ENCODE assay signal across 13 cellular contexts in genomic region chr1:204087893-204088528, GRCh38. TPM values are rescaled to one million over a fixed set of nuclear protein-coding genes. Genes with fewer than 3 reads are reported as not detected.
DNase-seq lines count a peak whose midpoint lies in the region; ATAC-seq and TF ChIP-seq lines count a peak whose summit lies in the region.
"Had no signal": no experiment of that assay in that cellular context is flagged by ENCODE, and none has a peak within 500 bp of the region (broad histone marks: within the 10 kb centered on the region; RNA-seq: fewer than 3 reads in every experiment).

No MANE protein-coding gene starts in this region.

- H3K9me3 ChIP-seq in gastroesophageal sphincter (no peaks in the 10 kb centered on the region), ovary (no peaks in the 10 kb centered on the region), upper lobe of right lung (no peaks in the 10 kb centered on the region), Caco-2 (no peaks in the 10 kb centered on the region)
- H3K9me3 ChIP-seq: A549 had no signal

- no peak for TF ChIP-seq EP300 in gastroesophageal sphincter (IDR thresholded peaks at IDR 0.05)
- TF ChIP-seq EP300 in ovary (IDR thresholded peaks at IDR 0.05): no peak

- no TSS peak for BruUV-seq in Caco-2 (replicated peaks; lab: Mats Ljungman, UMichigan)

- CTCF ChIA-PET in activated CD8-positive, alpha-beta T cell treated with anti-CD3 and anti-CD28 coated beads, Interleukin-2, amount 10 ng/mL, durations not matched to agents 7 days and 5 days (lab: Charles Lee): no interaction called here
- CTCF ChIA-PET in activated CD8-positive, alpha-beta T cell treated with anti-CD3 and anti-CD28 coated beads for 36 hours (lab: Charles Lee): no interaction called here
- CTCF ChIA-PET in Caco-2 (lab: Charles Lee): no interaction called here

- H3K27ac Mint-ChIP-seq in activated CD8-positive, alpha-beta T cell treated with anti-CD3 and anti-CD28 coated beads, Interleukin-2, amount 10 ng/mL, durations not matched to agents 7 days and 5 days: peak overlapping the region; percentile 8
- no peak overlapping the region for H3K27ac Mint-ChIP-seq in activated CD8-positive, alpha-beta T cell treated with anti-CD3 and anti-CD28 coated beads for 36 hours
- H3K27ac Mint-ChIP-seq in Caco-2 (ENCODE audit: unreplicated experiment): no peak overlapping the region

- peak overlapping the region in 1 of 2 donors; percentile 31 for H3K4me3 ChIP-seq in gastroesophageal sphincter
- peak overlapping the region; percentile 21 for H3K4me3 ChIP-seq in ovary
- peak overlapping the region; percentile 14 for H3K4me3 ChIP-seq in upper lobe of right lung
- no peak overlapping the region for H3K4me3 ChIP-seq in Caco-2 (ENCODE audit: low read depth, low read length)
- H3K4me3 ChIP-seq: A549 had no signal

- TF ChIP-seq POLR2A in gastroesophageal sphincter (IDR thresholded peaks at IDR 0.05): no peak
- no peak for TF ChIP-seq POLR2A in ovary (IDR thresholded peaks at IDR 0.05)

- POLR2A ChIA-PET in activated CD8-positive, alpha-beta T cell treated with anti-CD3 and anti-CD28 coated beads, Interleukin-2, amount 10 ng/mL, durations not matched to agents 7 days and 5 days (lab: Charles Lee): interaction anchor here (0.6 kb wide), 1 partner anchor 11 kb away, joined by 4 read pairs; no protein-coding TSS in a partner anchor
- POLR2A ChIA-PET in activated CD8-positive, alpha-beta T cell treated with anti-CD3 and anti-CD28 coated beads for 36 hours (lab: Charles Lee): no interaction called here
- POLR2A ChIA-PET in Caco-2 (lab: Charles Lee): no interaction called here

- H3K9me3 Mint-ChIP-seq in activated CD8-positive, alpha-beta T cell treated with anti-CD3 and anti-CD28 coated beads, Interleukin-2, amount 10 ng/mL, durations not matched to agents 7 days and 5 days (ENCODE audit: insufficient read depth): no peaks in the 10 kb centered on the region
- H3K9me3 Mint-ChIP-seq in activated CD8-positive, alpha-beta T cell treated with anti-CD3 and anti-CD28 coated beads for 36 hours: no peaks in the 10 kb centered on the region
- H3K9me3 Mint-ChIP-seq in Caco-2 (ENCODE audit: unreplicated experiment): no peaks in the 10 kb centered on the region

- H3K27ac ChIP-seq in gastroesophageal sphincter: peak overlapping the region; percentile 51 to 82 (median 79)
- peak overlapping the region in 1 of 2 donors; percentile 70 for H3K27ac ChIP-seq in ovary
- H3K27ac ChIP-seq in upper lobe of right lung: peak overlapping the region; percentile 91

- H3K27me3 Mint-ChIP-seq in activated CD8-positive, alpha-beta T cell treated with anti-CD3 and anti-CD28 coated beads, Interleukin-2, amount 10 ng/mL, durations not matched to agents 7 days and 5 days (ENCODE audit: low read depth): peaks cover 2% of the 10 kb centered on the region
- no peaks in the 10 kb centered on the region for H3K27me3 Mint-ChIP-seq in activated CD8-positive, alpha-beta T cell treated with anti-CD3 and anti-CD28 coated beads for 36 hours
- no peaks in the 10 kb centered on the region for H3K27me3 Mint-ChIP-seq in Caco-2 (ENCODE audit: insufficient read depth, unreplicated experiment)

- H3K36me3 ChIP-seq in gastroesophageal sphincter (no peaks in the 10 kb centered on the region), ovary (no peaks in the 10 kb centered on the region), upper lobe of right lung (no peaks in the 10 kb centered on the region), Caco-2 (ENCODE audit: control insufficient read depth, insufficient read depth, low read length) (peaks cover 1% of the 10 kb centered on the region)

- no peak for ATAC-seq in activated CD8-positive, alpha-beta T cell treated with anti-CD3 and anti-CD28 coated beads, Interleukin-2, amount 10 ng/mL, durations not matched to agents 7 days and 5 days
- no peak for ATAC-seq in activated CD8-positive, alpha-beta T cell treated with anti-CD3 and anti-CD28 coated beads for 36 hours
- no peak for ATAC-seq in gastroesophageal sphincter
- no peak for ATAC-seq in upper lobe of right lung
- ATAC-seq in omental fat pad (ENCODE audit: low FRiP score): no peak
- ATAC-seq: A549 had no signal

- H3K4me1 ChIP-seq in gastroesophageal sphincter: peaks cover 0 to 98% (median 28%) of the 10 kb centered on the region in 3 donors
- peaks cover 24% of the 10 kb centered on the region for H3K4me1 ChIP-seq in ovary (ENCODE audit: insufficient read depth)
- H3K4me1 ChIP-seq in upper lobe of right lung: peaks cover 90% of the 10 kb centered on the region
- peaks cover 22% of the 10 kb centered on the region for H3K4me1 ChIP-seq in Caco-2

- H3K36me3 Mint-ChIP-seq in activated CD8-positive, alpha-beta T cell treated with anti-CD3 and anti-CD28 coated beads, Interleukin-2, amount 10 ng/mL, durations not matched to agents 7 days and 5 days (ENCODE audit: low read depth): no peaks in the 10 kb centered on the region
- no peaks in the 10 kb centered on the region for H3K36me3 Mint-ChIP-seq in activated CD8-positive, alpha-beta T cell treated with anti-CD3 and anti-CD28 coated beads for 36 hours (ENCODE audit: low read depth)
- peaks cover 5% of the 10 kb centered on the region for H3K36me3 Mint-ChIP-seq in Caco-2 (ENCODE audit: insufficient read depth, unreplicated experiment)

- no peak overlapping the region for H3K4me3 Mint-ChIP-seq in activated CD8-positive, alpha-beta T cell treated with anti-CD3 and anti-CD28 coated beads, Interleukin-2, amount 10 ng/mL, durations not matched to agents 7 days and 5 days
- H3K4me3 Mint-ChIP-seq in activated CD8-positive, alpha-beta T cell treated with anti-CD3 and anti-CD28 coated beads for 36 hours: no peak overlapping the region
- H3K4me3 Mint-ChIP-seq in Caco-2 (ENCODE audit: unreplicated experiment): no peak overlapping the region

- intact Hi-C loops in activated CD8-positive, alpha-beta T cell treated with anti-CD3 and anti-CD28 coated beads for 36 hours (cut with micrococcal nuclease): no loop called here
- intact Hi-C loops in ovary (cut with DNase I) (no loop called here), upper lobe of right lung (cut with DNase I) (no loop called here), Caco-2 (cut with micrococcal nuclease; ENCODE audit: unreplicated experiment) (no loop called here)

- H3K27me3 ChIP-seq in gastroesophageal sphincter (no peaks in the 10 kb centered on the region), ovary (no peaks in the 10 kb centered on the region), upper lobe of right lung (no peaks in the 10 kb centered on the region), Caco-2 (replicated peaks; ENCODE audit: control insufficient read depth, insufficient read depth, low read length) (no peaks in the 10 kb centered on the region)

- 59 to 64% methylated on average over 4 of the region's 7 CpGs for WGBS in gastroesophageal sphincter (ENCODE audit: low coverage in 1 of 2), 2 donors
- WGBS in ovary, 3 donors: 39 to 64% (median 52%) methylated on average over 7 of the region's 7 CpGs

- no peak for DNase-seq in activated CD8-positive, alpha-beta T cell treated with anti-CD3 and anti-CD28 coated beads, Interleukin-2, amount 10 ng/mL, durations not matched to agents 7 days and 5 days
- DNase-seq in activated CD8-positive, alpha-beta T cell treated with anti-CD3 and anti-CD28 coated beads for 36 hours: no peak
- DNase-seq in ovary: peak; percentile 48 to 73 (median 57)
- DNase-seq in upper lobe of right lung: no peak
- no peak for DNase-seq in omental fat pad (ENCODE audit: low spot score)
- no peak for DNase-seq in NK-92 (lab: John Stamatoyannopoulos, UW; ENCODE audit: unreplicated experiment)
- no peak for DNase-seq in Caco-2
- DNase-seq: DMS53, erythroblast, MM.1S, NCI-H748 treated with DMSO at 0.1 percent for 48 hours had no signal

- TF ChIP-seq CTCF in activated CD8-positive, alpha-beta T cell treated with anti-CD3 and anti-CD28 coated beads for 36 hours (IDR thresholded peaks at IDR 0.05): no peak
- TF ChIP-seq CTCF in gastroesophageal sphincter (IDR thresholded peaks at IDR 0.05) (no peak), ovary (IDR thresholded peaks at IDR 0.05) (no peak), upper lobe of right lung (IDR thresholded peaks at IDR 0.05) (no peak), omental fat pad (IDR thresholded peaks at IDR 0.05) (no peak), Caco-2 (IDR thresholded peaks at IDR 0.05; ENCODE audit: insufficient read depth in 1 of 2, low read depth in 1 of 2, low read length in 1 of 2, severe bottlenecking in 1 of 2, unreplicated experiment in 1 of 2) (no peak)

- no peaks in the 10 kb centered on the region for H3K4me1 Mint-ChIP-seq in activated CD8-positive, alpha-beta T cell treated with anti-CD3 and anti-CD28 coated beads, Interleukin-2, amount 10 ng/mL, durations not matched to agents 7 days and 5 days (ENCODE audit: low read depth)
- no peaks in the 10 kb centered on the region for H3K4me1 Mint-ChIP-seq in activated CD8-positive, alpha-beta T cell treated with anti-CD3 and anti-CD28 coated beads for 36 hours (ENCODE audit: low read depth)
- peaks cover 29% of the 10 kb centered on the region for H3K4me1 Mint-ChIP-seq in Caco-2 (ENCODE audit: low read depth, unreplicated experiment)

RNA-seq across cellular contexts. Expression of gene SOX13, which starts 15.1 kb away (rescaled TPM):
- total RNA-seq in activated CD8-positive, alpha-beta T cell treated with anti-CD3 and anti-CD28 coated beads, Interleukin-2, amount 10 ng/mL, durations not matched to agents 7 days and 5 days: 1 to 10 TPM in 1 of 2 experiments, under 1 TPM in 1; 0.37 to 1.2 TPM
- 1 to 10 TPM; 1.6 to 1.7 TPM for total RNA-seq in activated CD8-positive, alpha-beta T cell treated with anti-CD3 and anti-CD28 coated beads for 36 hours
- total RNA-seq in gastroesophageal sphincter (10 to 100 TPM; 15.3 to 20.4 (median 17.3) TPM), ovary (10 to 100 TPM; 12.0 to 43.0 (median 27.2) TPM), upper lobe of right lung (76.3 TPM), omental fat pad (10 to 100 TPM; 10.8 to 52.0 (median 18.7) TPM), Caco-2 (2022) (31.5 and 34.5 TPM in 2 replicates)
- polyA plus RNA-seq in ovary: 10 to 100 TPM; 16.4 to 20.8 TPM

Comparison
In these comparisons a context has a peak if more than half of its experiments do, and no peak if none do; other contexts are left out.
1. DNase-seq: peak in ovary (5 of 5); none in activated CD8-positive, alpha-beta T cell treated with anti-CD3 and anti-CD28 coated beads, Interleukin-2, amount 10 ng/mL, durations not matched to agents 7 days and 5 days (single experiment), activated CD8-positive, alpha-beta T cell treated with anti-CD3 and anti-CD28 coated beads for 36 hours (single experiment), upper lobe of right lung (single experiment), omental fat pad (single experiment), NK-92 (single experiment) and Caco-2 (0 of 2).
2. RNA of gene SOX13, which starts 15.1 kb away (total RNA-seq): 76.3 TPM in upper lobe of right lung (single experiment), 31.5 to 34.5 TPM in Caco-2, 12.0 to 43.0 TPM in ovary, 10.8 to 52.0 TPM in omental fat pad and 15.3 to 20.4 TPM in gastroesophageal sphincter; 1.6 to 1.7 TPM in activated CD8-positive, alpha-beta T cell treated with anti-CD3 and anti-CD28 coated beads for 36 hours and 0.37 to 1.2 TPM in activated CD8-positive, alpha-beta T cell treated with anti-CD3 and anti-CD28 coated beads, Interleukin-2, amount 10 ng/mL, durations not matched to agents 7 days and 5 days; every median in the first group is over 4 times any median in the second.